Comparison of ENCODE assay signal across 29 cellular contexts in the genomic region with DNA sequence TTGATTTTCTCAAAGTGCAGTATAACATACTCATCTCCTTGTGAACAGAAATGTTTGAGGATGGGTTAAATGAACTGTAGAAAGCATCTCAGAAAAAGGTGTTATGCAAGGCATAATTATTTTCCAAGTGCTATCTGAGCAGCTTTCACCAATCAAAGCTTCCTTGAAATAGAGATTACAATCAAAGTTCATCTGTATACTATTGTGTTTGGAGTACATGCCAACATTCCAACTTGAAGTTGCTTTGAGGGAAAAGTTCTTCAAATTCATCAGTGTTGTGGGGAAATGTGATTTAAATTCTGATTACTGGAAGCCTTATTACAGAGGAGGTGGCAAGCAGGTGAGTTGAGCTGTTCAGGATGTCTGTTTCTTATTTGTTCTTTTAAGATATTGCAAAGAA.
"Had no signal": no experiment of that assay in that cellular context is flagged by ENCODE, and none has a peak within 500 bp of the region (broad histone marks: within the 10 kb centered on the region; RNA-seq: fewer than 3 reads in every experiment).

No MANE protein-coding gene starts in this region.

- ATAC-seq: activated CD8-positive, alpha-beta T cell treated with anti-CD3 and anti-CD28 coated beads for 36 hours; activated T-cell treated with anti-CD3 and anti-CD28 coated beads, Interleukin-2, amount 50 U/mL, for 72 hours; activated T-helper 17 cell treated with anti-CD3 and anti-CD28 coated beads, Interleukin-2, amount 50 U/mL, for 72 hours; K562; Right ventricle myocardium inferior had no signal

- H3K4me3 ChIP-seq: K562, MG63, PC-9 had no signal

- H3K27me3 Mint-ChIP-seq: activated CD4-positive, alpha-beta T cell treated with anti-CD3 and anti-CD28 coated beads, Interleukin-2, amount 10 ng/mL, durations not matched to agents 24 days and 14 days; activated CD8-positive, alpha-beta T cell treated with anti-CD3 and anti-CD28 coated beads for 36 hours; activated naive CD4-positive, alpha-beta T cell treated with anti-CD3 and anti-CD28 coated beads, Interleukin-2, amount 50 U/mL, for 24 hours; activated T-helper 17 cell treated with anti-CD3 and anti-CD28 coated beads, Interleukin-2, amount 50 U/mL, for 72 hours had no signal

- H3K4me3 Mint-ChIP-seq: activated CD4-positive, alpha-beta T cell treated with anti-CD3 and anti-CD28 coated beads, Interleukin-2, amount 10 ng/mL, durations not matched to agents 24 days and 14 days; activated CD8-positive, alpha-beta T cell treated with anti-CD3 and anti-CD28 coated beads for 36 hours; activated naive CD4-positive, alpha-beta T cell treated with anti-CD3 and anti-CD28 coated beads, Interleukin-2, amount 50 U/mL, for 24 hours; activated T-cell treated with anti-CD3 and anti-CD28 coated beads, Interleukin-2, amount 50 U/mL, for 72 hours; activated T-helper 17 cell treated with anti-CD3 and anti-CD28 coated beads, Interleukin-2, amount 50 U/mL, for 72 hours had no signal

- H3K4me1 Mint-ChIP-seq: activated CD4-positive, alpha-beta T cell treated with anti-CD3 and anti-CD28 coated beads, Interleukin-2, amount 10 ng/mL, durations not matched to agents 24 days and 14 days; activated naive CD4-positive, alpha-beta T cell treated with anti-CD3 and anti-CD28 coated beads, Interleukin-2, amount 50 U/mL, for 24 hours; activated T-helper 17 cell treated with anti-CD3 and anti-CD28 coated beads, Interleukin-2, amount 50 U/mL, for 72 hours had no signal

- H3K27ac Mint-ChIP-seq: activated CD4-positive, alpha-beta T cell treated with anti-CD3 and anti-CD28 coated beads, Interleukin-2, amount 10 ng/mL, durations not matched to agents 24 days and 14 days; activated CD8-positive, alpha-beta T cell treated with anti-CD3 and anti-CD28 coated beads for 36 hours; activated naive CD4-positive, alpha-beta T cell treated with anti-CD3 and anti-CD28 coated beads, Interleukin-2, amount 50 U/mL, for 24 hours; activated T-cell treated with anti-CD3 and anti-CD28 coated beads, Interleukin-2, amount 50 U/mL, for 72 hours; activated T-helper 17 cell treated with anti-CD3 and anti-CD28 coated beads, Interleukin-2, amount 50 U/mL, for 72 hours had no signal

- H3K9me3 Mint-ChIP-seq: activated CD4-positive, alpha-beta T cell treated with anti-CD3 and anti-CD28 coated beads, Interleukin-2, amount 10 ng/mL, durations not matched to agents 24 days and 14 days; activated CD8-positive, alpha-beta T cell treated with anti-CD3 and anti-CD28 coated beads for 36 hours; activated naive CD4-positive, alpha-beta T cell treated with anti-CD3 and anti-CD28 coated beads, Interleukin-2, amount 50 U/mL, for 24 hours; activated T-cell treated with anti-CD3 and anti-CD28 coated beads, Interleukin-2, amount 50 U/mL, for 72 hours; activated T-helper 17 cell treated with anti-CD3 and anti-CD28 coated beads, Interleukin-2, amount 50 U/mL, for 72 hours had no signal

- H2AFZ ChIP-seq: PC-9 had no signal

- H3K27me3 ChIP-seq: brain microvascular endothelial cell, MG63 had no signal

- DNase-seq: activated CD4-positive, alpha-beta T cell treated with anti-CD3 and anti-CD28 coated beads, Interleukin-2, amount 10 ng/mL, durations not matched to agents 24 days and 14 days; activated CD4-positive, alpha-beta T cell treated with anti-CD3 and anti-CD28 coated beads, Interleukin-2, amount 50 U/mL, for 4 hours; activated CD8-positive, alpha-beta T cell treated with anti-CD3 and anti-CD28 coated beads for 36 hours; activated effector memory CD4-positive, alpha-beta T cell treated with anti-CD3 and anti-CD28 coated beads, Interleukin-2, amount 50 U/mL, for 16 hours; activated naive CD4-positive, alpha-beta T cell treated with Interleukin-2 at 50 U/mL for 16 hours; activated T-cell treated with anti-CD3 and anti-CD28 coated beads, Interleukin-2, amount 50 U/mL, for 1 hour; activated T-cell treated with anti-CD3 and anti-CD28 coated beads, Interleukin-2, amount 50 U/mL, for 72 hours; anterior cingulate cortex; brain microvascular endothelial cell; central memory CD4-positive, alpha-beta T cell; MG63; NCI-H1048; NCI-H1105 treated with DMSO at 0.1 percent for 48 hours; NCI-H1436; NCI-H1694; NCI-H1930; NCI-H345; NCI-H524 treated with DMSO at 0.1 percent for 48 hours; NCI-H748 treated with DMSO at 0.1 percent for 48 hours; SW 1271; T-helper 1 cell; T-helper 2 cell; T1000 had no signal

- H3K27ac ChIP-seq: brain microvascular endothelial cell, PC-9, RWPE1 had no signal

- H3K9me3 ChIP-seq: MG63 had no signal

- H3K4me2 ChIP-seq: PC-9 had no signal

- H3K36me3 ChIP-seq: brain microvascular endothelial cell, MG63 had no signal
